Comparison of ENCODE assay signal across 22 cellular contexts in genomic region chr18:6248017-6248416, GRCh38.
DNase-seq lines count a peak whose midpoint lies in the region; ATAC-seq and TF ChIP-seq lines count a peak whose summit lies in the region.
"Had no signal": no experiment of that assay in that cellular context is flagged by ENCODE, and none has a peak within 500 bp of the region (broad histone marks: within the 10 kb centered on the region; RNA-seq: fewer than 3 reads in every experiment).

No MANE protein-coding gene starts in this region.

- peak; percentile 50 for DNase-seq in GM12865 (ENCODE audit: low read depth)
- no peak for DNase-seq in medulla oblongata (ENCODE audit: extremely low spot score)
- DNase-seq in COLO829 (ENCODE audit: low spot score): no peak
- DNase-seq in activated CD8-positive, alpha-beta memory T cell treated with anti-CD3 and anti-CD28 coated beads, Interleukin-2, amount 50 U/mL, for 4 hours: no peak
- no peak for DNase-seq in activated T-cell treated with anti-CD3 and anti-CD28 coated beads, Interleukin-2, amount 50 U/mL, for 1 hour
- DNase-seq: GOT3, HCEC 1CT, IMR-90, KG1, MM.1S, NCI-H1048, NCI-H1417, NCI-H1694, NCI-H2029 treated with DMSO at 0.1 percent for 48 hours, NCI-H446 treated with DMSO at 0.1 percent for 48 hours, NCI-H526, Right ventricle myocardium superior, RPMI8226, T-cell had no signal

- no peak for TF ChIP-seq CTCF in GM12865 (IDR thresholded peaks at IDR 0.05; ENCODE audit: insufficient read depth, low read depth, low read length, missing control alignments)

- no peak overlapping the region for H3K4me3 ChIP-seq in GM12865 (ENCODE audit: low read depth, low read length)

- peak; percentile 61 for ATAC-seq in GM19395 (IDR thresholded peaks at IDR 0.05; ENCODE audit: unreplicated experiment)
- ATAC-seq in HG02870 (IDR thresholded peaks at IDR 0.05; ENCODE audit: unreplicated experiment): peak; percentile 64
- ATAC-seq in HG03442 (IDR thresholded peaks at IDR 0.05; ENCODE audit: unreplicated experiment): peak; percentile 39
- ATAC-seq: T-cell had no signal
